9 cellular contexts compared by ENCODE assay signal in genomic region chr5:126680215-126680817, GRCh38.
DNase-seq lines count a peak whose midpoint lies in the region; ATAC-seq and TF ChIP-seq lines count a peak whose summit lies in the region.
"Had no signal": no experiment of that assay in that cellular context is flagged by ENCODE, and none has a peak within 500 bp of the region (broad histone marks: within the 10 kb centered on the region; RNA-seq: fewer than 3 reads in every experiment).

No MANE protein-coding gene starts in this region.

- no peak for TF ChIP-seq CTCF in BJ (IDR thresholded peaks at IDR 0.05; ENCODE audit: insufficient read depth, low read depth, low read length)
- no peak for TF ChIP-seq CTCF in WERI-Rb-1 (IDR thresholded peaks at IDR 0.05; ENCODE audit: low read depth, low read length)
- no peak for TF ChIP-seq CTCF in retinal pigment epithelial cell (conservative IDR thresholded peaks at IDR 0.05; ENCODE audit: low read depth, low read length)

- POLR2A ChIA-PET in BJ (lab: Charles Lee) = no interaction called here
- POLR2A ChIA-PET in CD8-positive, alpha-beta memory T cell (lab: Charles Lee) = no interaction called here

- no peaks in the 10 kb centered on the region for H3K36me3 ChIP-seq in BJ (ENCODE audit: control insufficient read depth, insufficient read depth, low read length)
- no peaks in the 10 kb centered on the region for H3K36me3 ChIP-seq in WERI-Rb-1
- H3K36me3 ChIP-seq in CD8-positive, alpha-beta memory T cell (ENCODE audit: insufficient read depth, low read length) = no peaks in the 10 kb centered on the region

- H3K4me1 Mint-ChIP-seq in CD8-positive, alpha-beta memory T cell = peaks cover 3 to 12% (median 4%) of the 10 kb centered on the region in 3 donors

- peak; percentile 68 for DNase-seq in BJ (ENCODE audit: low read depth)
- DNase-seq in HUDEP-2 (lab: John Stamatoyannopoulos, UW; ENCODE audit: unreplicated experiment in 76 of 76) = peak in 71 of 76 experiments; percentile 16 to 92 (median 56)
- DNase-seq in WERI-Rb-1 = peak; percentile 74
- DNase-seq in retinal pigment epithelial cell (ENCODE audit: low read depth) = peak; percentile 23
- DNase-seq in pons (ENCODE audit: low spot score) = no peak
- no peak for DNase-seq in CD8-positive, alpha-beta memory T cell

- H3K27me3 Mint-ChIP-seq in CD8-positive, alpha-beta memory T cell = peaks cover 0 to 17% of the 10 kb centered on the region in 2 donors
- H3K27me3 Mint-ChIP-seq: stimulated activated naive CD8-positive, alpha-beta T cell treated with anti-CD3 and anti-CD28 coated beads, Interleukin-15, Interleukin-2, amounts not matched to agents 100 ng/mL and 50 ng/mL, for 24 hours had no signal

- H3K4me3 Mint-ChIP-seq in CD8-positive, alpha-beta memory T cell = no peak overlapping the region
- H3K4me3 Mint-ChIP-seq: stimulated activated naive CD8-positive, alpha-beta T cell treated with anti-CD3 and anti-CD28 coated beads, Interleukin-15, Interleukin-2, amounts not matched to agents 100 ng/mL and 50 ng/mL, for 24 hours had no signal

- H3K4me1 ChIP-seq in CD8-positive, alpha-beta memory T cell (ENCODE audit: insufficient read depth, low read length) = no peaks in the 10 kb centered on the region

- no peaks in the 10 kb centered on the region for H3K9me3 ChIP-seq in WERI-Rb-1 (ENCODE audit: severe bottlenecking)
- H3K9me3 ChIP-seq in CD8-positive, alpha-beta memory T cell (ENCODE audit: low read length) = no peaks in the 10 kb centered on the region

- H3K27me3 ChIP-seq in BJ (ENCODE audit: control insufficient read depth, insufficient read depth, low read length) (no peaks in the 10 kb centered on the region), WERI-Rb-1 (ENCODE audit: insufficient read depth, low read depth, severe bottlenecking) (no peaks in the 10 kb centered on the region)
- no peaks in the 10 kb centered on the region for H3K27me3 ChIP-seq in CD8-positive, alpha-beta memory T cell (ENCODE audit: insufficient read depth, low read length, poor library complexity, severe bottlenecking)

- no peaks in the 10 kb centered on the region for H3K36me3 Mint-ChIP-seq in CD8-positive, alpha-beta memory T cell

- H3K4me3 ChIP-seq in BJ (ENCODE audit: low read depth, low read length) (no peak overlapping the region), WERI-Rb-1 (ENCODE audit: low read depth, low read length) (no peak overlapping the region), retinal pigment epithelial cell (ENCODE audit: low read length) (no peak overlapping the region)
- H3K4me3 ChIP-seq in CD8-positive, alpha-beta memory T cell (ENCODE audit: low read length) = no peak overlapping the region

- CTCF ChIA-PET in BJ (lab: Yijun Ruan, JAX) = interaction anchor here (0.6 to 10.0 kb wide), 5 partner anchors 8 to 121 kb away, joined by 3 to 153 read pairs (median 4); partner anchors contain the start of gene LMNB1
- CTCF ChIA-PET in CD8-positive, alpha-beta memory T cell (lab: Charles Lee) = interaction anchor here (0.9 to 10.2 kb wide), 2 partner anchors 15 to 98 kb away, joined by 3 to 179 read pairs; partner anchors contain the start of gene LMNB1

- H3K27ac ChIP-seq in WERI-Rb-1 = peak overlapping the region; percentile 43
- H3K27ac ChIP-seq in CD8-positive, alpha-beta memory T cell (ENCODE audit: low read depth, low read length) = no peak overlapping the region

- H3K27ac Mint-ChIP-seq in CD8-positive, alpha-beta memory T cell = no peak overlapping the region
- H3K27ac Mint-ChIP-seq: stimulated activated naive CD8-positive, alpha-beta T cell treated with anti-CD3 and anti-CD28 coated beads, Interleukin-15, Interleukin-2, amounts not matched to agents 100 ng/mL and 50 ng/mL, for 24 hours had no signal

- H3K9me3 Mint-ChIP-seq in CD8-positive, alpha-beta memory T cell = no peaks in the 10 kb centered on the region
- H3K9me3 Mint-ChIP-seq: stimulated activated naive CD8-positive, alpha-beta T cell treated with anti-CD3 and anti-CD28 coated beads, Interleukin-15, Interleukin-2, amounts not matched to agents 100 ng/mL and 50 ng/mL, for 24 hours had no signal

- ATAC-seq in GM21360 (IDR thresholded peaks at IDR 0.05; ENCODE audit: unreplicated experiment) (peak; percentile 55), GM19324 (IDR thresholded peaks at IDR 0.05; ENCODE audit: low FRiP score, unreplicated experiment) (no peak)

Comparison
In these comparisons a context has a peak if more than half of its experiments do, and no peak if none do; other contexts are left out.
1. DNase-seq: peak in BJ (single experiment), HUDEP-2 (71 of 76), WERI-Rb-1 (single experiment) and retinal pigment epithelial cell (single experiment); none in pons (single experiment) and CD8-positive, alpha-beta memory T cell (0 of 5).